Comparison of ENCODE assay signal across 1 cellular context in genomic region chr7:117270371-117270770, GRCh38.
TF ChIP-seq lines count a peak whose summit lies in the region.

No MANE protein-coding gene starts in this region.

TF ChIP-seq in SK-N-SH, 30 proteins besides CTCF, POLR2A, EP300 and RAD21 (continued from another document):
- TF ChIP-seq FOXJ3 (CRISPR knock-in tag; IDR thresholded peaks at IDR 0.05), result no peak
- TF ChIP-seq YY1 (IDR thresholded peaks at IDR 0.05; ENCODE audit: low read depth), result no peak
- TF ChIP-seq USF1 (IDR thresholded peaks at IDR 0.05; ENCODE audit: borderline replicate concordance, low read depth), result no peak
- no peak for TF ChIP-seq RXRA (IDR thresholded peaks at IDR 0.05; ENCODE audit: borderline replicate concordance, low read depth)
- TF ChIP-seq SMC3 (IDR thresholded peaks at IDR 0.05; ENCODE audit: low read depth, low read length), result no peak
- TF ChIP-seq, protein P1, sequence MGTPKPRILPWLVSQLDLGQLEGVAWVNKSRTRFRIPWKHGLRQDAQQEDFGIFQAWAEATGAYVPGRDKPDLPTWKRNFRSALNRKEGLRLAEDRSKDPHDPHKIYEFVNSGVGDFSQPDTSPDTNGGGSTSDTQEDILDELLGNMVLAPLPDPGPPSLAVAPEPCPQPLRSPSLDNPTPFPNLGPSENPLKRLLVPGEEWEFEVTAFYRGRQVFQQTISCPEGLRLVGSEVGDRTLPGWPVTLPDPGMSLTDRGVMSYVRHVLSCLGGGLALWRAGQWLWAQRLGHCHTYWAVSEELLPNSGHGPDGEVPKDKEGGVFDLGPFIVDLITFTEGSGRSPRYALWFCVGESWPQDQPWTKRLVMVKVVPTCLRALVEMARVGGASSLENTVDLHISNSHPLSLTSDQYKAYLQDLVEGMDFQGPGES (IDR thresholded peaks at IDR 0.05; ENCODE audit: low read depth, low read length), result no peak
- no peak for TF ChIP-seq FOXM1 (IDR thresholded peaks at IDR 0.05; ENCODE audit: low read depth)
- TF ChIP-seq FOSL2 (IDR thresholded peaks at IDR 0.05; ENCODE audit: borderline replicate concordance, low read depth), result no peak
- no peak for TF ChIP-seq EZH2phosphoT487 (IDR thresholded peaks at IDR 0.05; ENCODE audit: borderline replicate concordance, low read depth)
- no peak for TF ChIP-seq CHD2 (IDR thresholded peaks at IDR 0.05; ENCODE audit: low read length, partially characterized antibody)
- no peak for TF ChIP-seq TAF1 (IDR thresholded peaks at IDR 0.05; ENCODE audit: borderline replicate concordance, low read depth, low read length)
- TF ChIP-seq GATA2 (CRISPR knock-in tag; IDR thresholded peaks at IDR 0.05), result no peak
- no peak for TF ChIP-seq ELF1 (IDR thresholded peaks at IDR 0.05)
